8 cellular contexts compared by ENCODE assay signal in genomic region chr15:84633311-84634227, GRCh38. TPM values are rescaled to one million over a fixed set of nuclear protein-coding genes. Genes with fewer than 3 reads are reported as not detected.
DNase-seq lines count a peak whose midpoint lies in the region; ATAC-seq, FAIRE-seq and TF ChIP-seq lines count a peak whose summit lies in the region.

No MANE protein-coding gene starts in this region.

- H3K27me3 ChIP-seq in fibroblast of lung (ENCODE audit: control insufficient read depth, insufficient read depth, low read length), result no peaks in the 10 kb centered on the region

- H3K27me3 Mint-ChIP-seq in naive thymus-derived CD8-positive, alpha-beta T cell, result no peaks in the 10 kb centered on the region

- H3K4me2 ChIP-seq in A549, result peak overlapping the region; percentile 87
- peak overlapping the region; percentile 93 for H3K4me2 ChIP-seq in fibroblast of lung (ENCODE audit: extremely low read depth, insufficient read depth, low read length)

- peak overlapping the region; percentile 74 to 97 (median 95) for H3K27ac Mint-ChIP-seq in naive thymus-derived CD8-positive, alpha-beta T cell

- no peaks in the 10 kb centered on the region for H3K9me3 Mint-ChIP-seq in naive thymus-derived CD8-positive, alpha-beta T cell

- H3K4me3 ChIP-seq in A549 (peak overlapping the region; percentile 51), fibroblast of lung (replicated peaks in 1 of 4; ENCODE audit: control extremely low read depth in 1 of 4, insufficient read depth in 1 of 4, low read depth in 3 of 4, low read length in 4 of 4) (peak overlapping the region; percentile 67 to 86 (median 69))

- H3K9ac ChIP-seq in fibroblast of lung (ENCODE audit: insufficient read depth, low read length), result peak overlapping the region; percentile 66

- H3K79me2 ChIP-seq in fibroblast of lung (ENCODE audit: control insufficient read depth, insufficient read depth, low read length), result peaks cover 12% of the 10 kb centered on the region

- peak overlapping the region; percentile 93 to 97 (median 96) for H3K4me3 Mint-ChIP-seq in naive thymus-derived CD8-positive, alpha-beta T cell

- TF ChIP-seq EP300 in A549 (IDR thresholded peaks at IDR 0.05), result no peak

- H3K4me1 ChIP-seq in A549 (peaks cover 24% of the 10 kb centered on the region; the same call in 2 of the 3 replicates), fibroblast of lung (ENCODE audit: control insufficient read depth, extremely low read depth, insufficient read depth, low read length) (peaks cover 9% of the 10 kb centered on the region)

- CTCF ChIA-PET in A549 (lab: Yijun Ruan, JAX), result interaction anchor here (0.9 to 3.1 kb wide), 8 partner anchors 13 to 295 kb away, joined by 3 to 11 read pairs (median 4); partner anchors contain the start of gene WDR73

- H3K36me3 Mint-ChIP-seq in naive thymus-derived CD8-positive, alpha-beta T cell, result peaks cover 0 to 21% (median 8%) of the 10 kb centered on the region in 3 donors

- WGBS in A549 (ENCODE audit: missing lambda C conversion rate), result 12% methylated on average over 36 of the region's 105 CpGs

- H4K20me1 ChIP-seq in fibroblast of lung (ENCODE audit: control insufficient read depth, extremely low read depth, insufficient read depth, low read length), result no peaks in the 10 kb centered on the region

- TF ChIP-seq CTCF in A549 (IDR thresholded peaks at IDR 0.05) (peak; percentile 31; the same call in 2 of the 3 replicates), fibroblast of lung (conservative IDR thresholded peaks at IDR 0.05 in 1 of 2, IDR thresholded peaks at IDR 0.05 in 1 of 2; ENCODE audit: low read depth in 1 of 2, low read length in 2 of 2) (no peak)

- peak; percentile 72 to 77 for ATAC-seq in A549
- peak; percentile 44 for ATAC-seq in GM18907 (IDR thresholded peaks at IDR 0.05; ENCODE audit: unreplicated experiment)
- peak; percentile 28 for ATAC-seq in HG03342 (IDR thresholded peaks at IDR 0.05; ENCODE audit: unreplicated experiment)
- ATAC-seq in naive thymus-derived CD8-positive, alpha-beta T cell, result peak; percentile 58 to 61

- H3K4me1 Mint-ChIP-seq in naive thymus-derived CD8-positive, alpha-beta T cell, result peaks cover 18 to 60% (median 54%) of the 10 kb centered on the region in 4 donors

- no peaks in the 10 kb centered on the region for H3K9me3 ChIP-seq in A549
- H3K9me3 ChIP-seq in fibroblast of lung (ENCODE audit: control insufficient read depth, insufficient read depth, low read depth, low read length), result no peaks in the 10 kb centered on the region

- peak overlapping the region; percentile 80 for H2AFZ ChIP-seq in fibroblast of lung (ENCODE audit: low read length)

- H3K27ac ChIP-seq in A549 (peak overlapping the region; percentile 63 to 87), fibroblast of lung (ENCODE audit: insufficient read depth, low read length) (peak overlapping the region; percentile 77)

- peak; percentile 35 for TF ChIP-seq POLR2A in A549 (IDR thresholded peaks at IDR 0.05; ENCODE audit: low read length)

- H3K36me3 ChIP-seq in fibroblast of lung (ENCODE audit: control insufficient read depth, insufficient read depth, low read length), result peaks cover 1% of the 10 kb centered on the region

- POLR2A ChIA-PET in A549 (lab: Yijun Ruan, JAX), result interaction anchor here (0.7 kb wide), 1 partner anchor 83 kb away, joined by 12 read pairs; no protein-coding TSS in a partner anchor
- POLR2A ChIA-PET in naive thymus-derived CD8-positive, alpha-beta T cell (lab: Charles Lee), result interaction anchor here (0.5 to 7.6 kb wide), 15 partner anchors 9 to 353 kb away, joined by 3 to 136 read pairs (median 4); partner anchors contain the start of genes NMB, PDE8A, SEC11A and WDR73

- DNase-seq in A549 (ENCODE audit: low read depth in 1 of 2, low spot score in 1 of 2) (peak in 1 of 2 experiments; percentile 78), OCI-M1 (lab: John Stamatoyannopoulos, UW) (peak; percentile 70), fibroblast of lung (ENCODE audit: low read depth in 2 of 2) (peak; percentile 68 to 83)
- DNase-seq in activated T-helper 1 cell treated with anti-CD3 and anti-CD28 coated beads, Interleukin-2, amount 50 U/mL, for 16 hours (ENCODE audit: low read depth in 1 of 2, low spot score in 1 of 2), result peak; percentile 38 to 49
- DNase-seq in naive thymus-derived CD8-positive, alpha-beta T cell, result peak; percentile 45 to 80 (median 63)
- DNase-seq in stimulated activated naive CD4-positive, alpha-beta T cell (lab: John Stamatoyannopoulos, UW), result peak; percentile 50 to 77 (median 70)

- no peak; a peak in 2 of 5 replicates for TF ChIP-seq RAD21 in A549 (conservative IDR thresholded peaks at IDR 0.05 in 1 of 2, IDR thresholded peaks at IDR 0.05 in 1 of 2)

- no peak for FAIRE-seq in A549 (lab: Jason Lieb, UNC)

TF ChIP-seq in A549, 52 proteins besides CTCF, POLR2A, EP300 and RAD21:
- TF ChIP-seq, protein P1, sequence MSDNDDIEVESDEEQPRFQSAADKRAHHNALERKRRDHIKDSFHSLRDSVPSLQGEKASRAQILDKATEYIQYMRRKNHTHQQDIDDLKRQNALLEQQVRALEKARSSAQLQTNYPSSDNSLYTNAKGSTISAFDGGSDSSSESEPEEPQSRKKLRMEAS (IDR thresholded peaks at IDR 0.05), result peak; percentile 74
- TF ChIP-seq JUNB (IDR thresholded peaks at IDR 0.05) (no peak), JUN (IDR thresholded peaks at IDR 0.05) (peak in 1 of 2 experiments; percentile 72; a peak in 2 of 5 replicates), RNF2 (IDR thresholded peaks at IDR 0.05; ENCODE audit: borderline replicate concordance, low read depth) (peak; percentile 70; the same call in 1 of the 2 replicates), SMC3 (IDR thresholded peaks at IDR 0.05) (peak; percentile 22; the same call in 2 of the 3 replicates), TP53 (CRISPR knock-in tag; IDR thresholded peaks at IDR 0.05) (no peak), MAZ (IDR thresholded peaks at IDR 0.05; ENCODE audit: borderline replicate concordance, low read depth, low read length) (0 out of 2 replicates have a peak, but pooled peaks have one; percentile 17)

RNA-seq across cellular contexts. Expression of gene WDR73, which starts 20.5 kb away (rescaled TPM):
- polyA plus RNA-seq in A549 (2011; rRNA removed), result 44.7 and 45.9 TPM in 2 replicates
- polyA plus RNA-seq in A549 (2012; cell fraction: cytosol; rRNA removed), result 38.4 and 38.6 TPM in 2 replicates
- 67.9 and 79.4 TPM in 2 replicates for polyA plus RNA-seq in A549 (2012; cell fraction: nucleus; rRNA removed)
- 41.0 to 46.1 TPM (median 45.3 TPM) in 3 replicates for polyA plus RNA-seq in A549 (2017; fragmentation: RNase III; extraction: RNeasy Plus Mini Kit Qiagen cat#74134 plus additional on column Dnase treatment)
- 44.1 and 52.4 TPM in 2 replicates for polyA minus RNA-seq in A549 (2011; rRNA and poly(A)+ RNA removed)
- total RNA-seq in fibroblast of lung, result 38.3 and 51.1 TPM in 2 replicates
- polyA plus RNA-seq in fibroblast of lung, result 15.6 and 16.8 TPM in 2 replicates
- 13.5 and 15.6 TPM in 2 replicates for polyA plus RNA-seq in fibroblast of lung (2012)
- polyA minus RNA-seq in fibroblast of lung (ENCODE audit: low replicate concordance), result 18.1 and 20.7 TPM in 2 replicates
- total RNA-seq in naive thymus-derived CD8-positive, alpha-beta T cell, result 10 to 100 TPM; 38.3 to 43.2 TPM
- 10 to 100 TPM; 12.2 to 18.8 (median 17.9) TPM for polyA plus RNA-seq in naive thymus-derived CD8-positive, alpha-beta T cell

RNA-seq across cellular contexts. Expression of gene NMB, which starts 24.4 kb away (rescaled TPM):
- polyA plus RNA-seq in A549 (2011; rRNA removed), result 10.1 and 16.1 TPM in 2 replicates
- polyA plus RNA-seq in A549 (2012; cell fraction: cytosol; rRNA removed), result 11.1 and 15.9 TPM in 2 replicates
- 9.6 and 10.3 TPM in 2 replicates for polyA plus RNA-seq in A549 (2012; cell fraction: nucleus; rRNA removed)
- 13.2 to 22.4 TPM (median 18.5 TPM) in 3 replicates for polyA plus RNA-seq in A549 (2017; fragmentation: RNase III; extraction: RNeasy Plus Mini Kit Qiagen cat#74134 plus additional on column Dnase treatment)
- polyA minus RNA-seq in A549 (2011; rRNA and poly(A)+ RNA removed), result 3.5 and 5.7 TPM in 2 replicates
- total RNA-seq in fibroblast of lung, result 3.1 and 3.6 TPM in 2 replicates
- polyA plus RNA-seq in fibroblast of lung, result 1.5 and 2.4 TPM in 2 replicates
- 4.1 and 7.6 TPM in 2 replicates for polyA plus RNA-seq in fibroblast of lung (2012)
- polyA minus RNA-seq in fibroblast of lung (ENCODE audit: low replicate concordance), result 3.9 and 8.8 TPM in 2 replicates
- 1 to 10 TPM; 1.6 to 2.1 TPM for total RNA-seq in naive thymus-derived CD8-positive, alpha-beta T cell
- polyA plus RNA-seq in naive thymus-derived CD8-positive, alpha-beta T cell, result 1 to 10 TPM; 1.9 to 5.7 (median 3.3) TPM

RNA-seq across cellular contexts. Expression of gene ZSCAN2, which starts 32.8 kb away (rescaled TPM):
- 16.2 and 16.5 TPM in 2 replicates for polyA plus RNA-seq in A549 (2011; rRNA removed)
- polyA plus RNA-seq in A549 (2012; cell fraction: cytosol; rRNA removed), result 17.8 and 17.9 TPM in 2 replicates
- 10.7 and 13.1 TPM in 2 replicates for polyA plus RNA-seq in A549 (2012; cell fraction: nucleus; rRNA removed)
- polyA plus RNA-seq in A549 (2017; fragmentation: RNase III; extraction: RNeasy Plus Mini Kit Qiagen cat#74134 plus additional on column Dnase treatment), result 14.9 to 17.5 TPM (median 17.2 TPM) in 3 replicates
- polyA minus RNA-seq in A549 (2011; rRNA and poly(A)+ RNA removed), result 15.0 and 21.1 TPM in 2 replicates
- total RNA-seq in fibroblast of lung, result 9.2 and 9.8 TPM in 2 replicates
- polyA plus RNA-seq in fibroblast of lung, result 6.4 and 8.9 TPM in 2 replicates
- polyA plus RNA-seq in fibroblast of lung (2012), result 5.8 and 8.0 TPM in 2 replicates
- polyA minus RNA-seq in fibroblast of lung (ENCODE audit: low replicate concordance), result 2.1 and 3.1 TPM in 2 replicates
- 10 to 100 TPM; 10.5 to 13.6 TPM for total RNA-seq in naive thymus-derived CD8-positive, alpha-beta T cell
- 10 to 100 TPM in 1 of 3 donors, 1 to 10 TPM in 2; 5.1 to 10.1 (median 7.4) TPM for polyA plus RNA-seq in naive thymus-derived CD8-positive, alpha-beta T cell
